ENCODE assay signal across 29 cellular contexts in the genomic region with DNA sequence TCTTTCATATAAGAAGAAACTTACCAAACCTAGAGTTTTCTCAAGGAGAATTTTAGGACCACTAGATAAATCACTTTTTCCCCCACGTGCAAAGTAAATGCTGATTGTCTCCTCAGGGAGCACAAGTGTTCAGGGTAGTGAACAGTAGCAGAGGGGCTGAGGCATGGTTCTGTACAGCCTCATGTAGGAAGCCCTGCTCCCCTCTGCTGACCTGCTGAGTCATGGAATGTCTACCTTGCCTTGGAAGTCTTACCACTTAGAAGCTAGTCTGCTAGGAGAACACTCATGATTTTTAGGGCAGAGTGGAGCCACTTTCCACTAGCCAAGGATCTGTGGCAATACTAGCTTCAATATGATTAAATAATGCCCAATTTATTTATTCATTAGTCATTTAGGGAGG.
DNase-seq lines count a peak whose midpoint lies in the region; ATAC-seq and TF ChIP-seq lines count a peak whose summit lies in the region.
"Had no signal": no experiment of that assay in that cellular context is flagged by ENCODE, and none has a peak within 500 bp of the region (broad histone marks: within the 10 kb centered on the region; RNA-seq: fewer than 3 reads in every experiment).

No MANE protein-coding gene starts in this region.

- H2AK5ac ChIP-seq in mesendoderm (ENCODE audit: low read length) = no peak overlapping the region

- no peaks in the 10 kb centered on the region for H3K79me1 ChIP-seq in mesendoderm (ENCODE audit: low read length)

- H3K4ac ChIP-seq in mesendoderm (ENCODE audit: low read depth, low read length) = no peak overlapping the region

- no peaks in the 10 kb centered on the region for H3K79me2 ChIP-seq in mesendoderm (ENCODE audit: control insufficient read depth, insufficient read depth, low read length)

- H3K27me3 Mint-ChIP-seq in MCF 10A (ENCODE audit: insufficient read depth, unreplicated experiment) = no peaks in the 10 kb centered on the region
- H3K27me3 Mint-ChIP-seq: activated naive CD8-positive, alpha-beta T cell treated with anti-CD3 and anti-CD28 coated beads, Interleukin-2, amount 50 U/mL, for 24 hours; effector memory CD8-positive, alpha-beta T cell; naive thymus-derived CD8-positive, alpha-beta T cell had no signal

- TF ChIP-seq POLR2A in breast epithelium (IDR thresholded peaks at IDR 0.05) = no peak

- peaks cover 5% of the 10 kb centered on the region for H3K4me1 Mint-ChIP-seq in MCF 10A (ENCODE audit: insufficient read depth, unreplicated experiment)
- H3K4me1 Mint-ChIP-seq: activated naive CD8-positive, alpha-beta T cell treated with anti-CD3 and anti-CD28 coated beads, Interleukin-2, amount 50 U/mL, for 24 hours; CD14-positive monocyte; naive thymus-derived CD8-positive, alpha-beta T cell had no signal

- H3K27ac Mint-ChIP-seq in MCF 10A (ENCODE audit: low read depth, unreplicated experiment) = no peak overlapping the region
- H3K27ac Mint-ChIP-seq: activated naive CD8-positive, alpha-beta T cell treated with anti-CD3 and anti-CD28 coated beads, Interleukin-2, amount 50 U/mL, for 24 hours; CD14-positive monocyte; effector memory CD8-positive, alpha-beta T cell; naive thymus-derived CD8-positive, alpha-beta T cell; type B pancreatic cell had no signal

- H3K9me3 ChIP-seq in breast epithelium (no peaks in the 10 kb centered on the region), mucosa of descending colon (peaks cover 3% of the 10 kb centered on the region)
- H3K9me3 ChIP-seq: Peyer's patch had no signal

- H3K36me3 ChIP-seq in breast epithelium (no peaks in the 10 kb centered on the region), mesendoderm (ENCODE audit: control insufficient read depth, insufficient read depth, low read length) (no peaks in the 10 kb centered on the region), mucosa of descending colon (ENCODE audit: low read depth) (no peaks in the 10 kb centered on the region)
- H3K36me3 ChIP-seq: Peyer's patch had no signal

- TF ChIP-seq CTCF in MCF 10A (IDR thresholded peaks at IDR 0.05; ENCODE audit: unreplicated experiment) (no peak), breast epithelium (IDR thresholded peaks at IDR 0.05) (no peak), mucosa of descending colon (IDR thresholded peaks at IDR 0.05) (no peak)

- peak; percentile 6 for DNase-seq in MCF 10A (ENCODE audit: unreplicated experiment)
- DNase-seq in breast epithelium (ENCODE audit: low spot score in 2 of 2) = no peak
- DNase-seq in amniotic epithelial cell (ENCODE audit: low read depth) = peak; percentile 1
- DNase-seq in mesendoderm = peak; percentile 33
- no peak for DNase-seq in mucosa of descending colon
- no peak for DNase-seq in dermis blood vessel endothelial cell
- DNase-seq: activated CD4-positive, alpha-beta T cell treated with anti-CD3 and anti-CD28 coated beads, Interleukin-2, amount 50 U/mL, for 48 hours; activated CD4-positive, CD25-positive, alpha-beta regulatory T cell treated with anti-CD3 and anti-CD28 coated beads, Interleukin-2, amount 50 U/mL, for 72 hours; activated gamma-delta T cell treated with Interleukin-2 at 50 U/mL for 16 hours; activated naive CD8-positive, alpha-beta T cell treated with anti-CD3 and anti-CD28 coated beads, Interleukin-2, amount 50 U/mL, for 24 hours; activated T-cell treated with anti-CD3 and anti-CD28 coated beads, Interleukin-2, amount 50 U/mL, for 48 hours; Calu3; central memory CD4-positive, alpha-beta T cell; cortex of kidney; effector memory CD8-positive, alpha-beta T cell; midbrain; naive thymus-derived CD8-positive, alpha-beta T cell; NCI-H1092 treated with DMSO at 0.1 percent for 48 hours; NCI-H1694 treated with DMSO at 0.1 percent for 48 hours; NCI-H524; NK-92 treated with Interleukin-12 subunit alpha and Interleukin-12 subunit beta, amount 100 ng/mL, for 24 hours; Peyer's patch; SHP77 treated with DMSO at 0.1 percent for 48 hours; stimulated activated CD4-positive, alpha-beta T cell treated with anti-CD3 and anti-CD28 coated beads, Interleukin-4, amount 100 ng/mL, for 4 hours had no signal

- no peak overlapping the region for H4K5ac ChIP-seq in mesendoderm (ENCODE audit: low read length)

- intact Hi-C loops in MCF 10A (cut with micrococcal nuclease) (no loop called here), breast epithelium (cut with DNase I; ENCODE audit: low total_unique reads) (no loop called here), mucosa of descending colon (cut with DNase I, micrococcal nuclease) (no loop called here)

- no TSS peak for BruUV-seq in MCF 10A (replicated peaks; lab: Mats Ljungman, UMichigan)

- no peak overlapping the region for H3K27ac ChIP-seq in breast epithelium
- no peak overlapping the region for H3K27ac ChIP-seq in mesendoderm (ENCODE audit: low read depth, low read length)
- H3K27ac ChIP-seq: Peyer's patch had no signal

- WGBS in mesendoderm (ENCODE audit: extremely low coverage, insufficient coverage, low lambda C conversion rate) = no CpG with 5 or more reads among the region's 1 CpG

- no peaks in the 10 kb centered on the region for H3K9me3 Mint-ChIP-seq in MCF 10A (ENCODE audit: unreplicated experiment)
- H3K9me3 Mint-ChIP-seq: type B pancreatic cell had no signal

- H3K23ac ChIP-seq in mesendoderm (ENCODE audit: low read length) = no peak overlapping the region

- H3K4me3 Mint-ChIP-seq in MCF 10A (ENCODE audit: unreplicated experiment) = no peak overlapping the region
- H3K4me3 Mint-ChIP-seq: activated naive CD8-positive, alpha-beta T cell treated with anti-CD3 and anti-CD28 coated beads, Interleukin-2, amount 50 U/mL, for 24 hours; CD14-positive monocyte; effector memory CD8-positive, alpha-beta T cell; naive thymus-derived CD8-positive, alpha-beta T cell; type B pancreatic cell had no signal

- no peak for ATAC-seq in HG03378 (IDR thresholded peaks at IDR 0.05; ENCODE audit: unreplicated experiment)
- no peak for ATAC-seq in activated CD4-positive, CD25-positive, alpha-beta regulatory T cell treated with anti-CD3 and anti-CD28 coated beads, Interleukin-2, amount 50 U/mL, for 24 hours
- no peak for ATAC-seq in mucosa of descending colon
- ATAC-seq: activated naive CD8-positive, alpha-beta T cell treated with anti-CD3 and anti-CD28 coated beads, Interleukin-2, amount 50 U/mL, for 24 hours; effector memory CD8-positive, alpha-beta T cell; HCT116; naive thymus-derived CD8-positive, alpha-beta T cell had no signal

- H2BK15ac ChIP-seq in mesendoderm (replicated peaks; ENCODE audit: low read depth) = no peak overlapping the region

- H2BK5ac ChIP-seq in mesendoderm (ENCODE audit: low read length) = no peak overlapping the region

- no peak overlapping the region for H3K56ac ChIP-seq in mesendoderm (ENCODE audit: low read length)

- POLR2A ChIA-PET in MCF 10A (lab: Yijun Ruan, JAX) = no interaction called here

- H3K18ac ChIP-seq in mesendoderm (ENCODE audit: low read length) = no peak overlapping the region

- no peak overlapping the region for H2BK120ac ChIP-seq in mesendoderm (ENCODE audit: low read depth, low read length)

- no peak overlapping the region for H4K8ac ChIP-seq in mesendoderm (ENCODE audit: low read depth, low read length)

- H3K4me1 ChIP-seq in breast epithelium (no peaks in the 10 kb centered on the region), mesendoderm (ENCODE audit: control insufficient read depth, low read depth, low read length) (no peaks in the 10 kb centered on the region), mucosa of descending colon (ENCODE audit: low read depth) (no peaks in the 10 kb centered on the region)
- H3K4me1 ChIP-seq: Peyer's patch had no signal

- CTCF ChIA-PET in MCF 10A (lab: Yijun Ruan, JAX) = interaction anchor here (0.5 kb wide), 3 partner anchors 104 to 1203 kb away, joined by 3 to 4 read pairs (median 3); no protein-coding TSS in a partner anchor

- no peak overlapping the region for H3K9ac ChIP-seq in mesendoderm (ENCODE audit: low read length)

- no peaks in the 10 kb centered on the region for H3K36me3 Mint-ChIP-seq in MCF 10A (ENCODE audit: insufficient read depth, unreplicated experiment)
- H3K36me3 Mint-ChIP-seq: CD14-positive monocyte, type B pancreatic cell had no signal

- no peak overlapping the region for H3K4me3 ChIP-seq in breast epithelium
- no peak overlapping the region for H3K4me3 ChIP-seq in mesendoderm (ENCODE audit: low read length)
- no peak overlapping the region for H3K4me3 ChIP-seq in mucosa of descending colon
- H3K4me3 ChIP-seq: Peyer's patch had no signal

- H3K27me3 ChIP-seq in breast epithelium (no peaks in the 10 kb centered on the region), mesendoderm (ENCODE audit: insufficient read depth, low read length, poor library complexity) (no peaks in the 10 kb centered on the region)
- H3K27me3 ChIP-seq: Peyer's patch had no signal

- no peak overlapping the region for H3K4me2 ChIP-seq in mesendoderm (ENCODE audit: low read length)

Comparison
In these comparisons a context has a peak if more than half of its experiments do, and no peak if none do; other contexts are left out.
1. DNase-seq: peak in MCF 10A (single experiment), amniotic epithelial cell (single experiment) and mesendoderm (single experiment); none in breast epithelium (0 of 2), mucosa of descending colon (0 of 3) and dermis blood vessel endothelial cell (single experiment).